In genomic region chr5:57298985-57299491, GRCh38 we compare ENCODE assay signal across 8 cellular contexts.
DNase-seq lines count a peak whose midpoint lies in the region; ATAC-seq and TF ChIP-seq lines count a peak whose summit lies in the region.

No MANE protein-coding gene starts in this region.

- peak overlapping the region; percentile 44 for H3K4me3 ChIP-seq in effector memory CD4-positive, alpha-beta T cell (ENCODE audit: insufficient read depth, low read depth, low read length, poor library complexity, severe bottlenecking)

- H3K4me3 Mint-ChIP-seq in HFFc6 (peak overlapping the region; percentile 85), mesothelial cell of epicardium (no peak overlapping the region)
- H3K4me3 Mint-ChIP-seq in activated CD4-positive, alpha-beta T cell treated with anti-CD3 and anti-CD28 coated beads, Interleukin-2, amount 10 ng/mL, durations not matched to agents 7 days and 5 days = peak overlapping the region; percentile 43
- H3K4me3 Mint-ChIP-seq in stimulated activated naive B cell treated with anti-CD40 and anti-IgM and Interleukin-4, amounts not matched to agents 10 μg/mL and 1 μg/mL and 100 μg/mL, for 72 hours = peak overlapping the region; percentile 75 to 80

- no peaks in the 10 kb centered on the region for H3K9me3 ChIP-seq in effector memory CD4-positive, alpha-beta T cell (ENCODE audit: control insufficient read depth, low read length)

- H3K9me3 Mint-ChIP-seq in HFFc6 (no peaks in the 10 kb centered on the region), mesothelial cell of epicardium (peaks cover 3% of the 10 kb centered on the region)
- no peaks in the 10 kb centered on the region for H3K9me3 Mint-ChIP-seq in activated CD4-positive, alpha-beta T cell treated with anti-CD3 and anti-CD28 coated beads, Interleukin-2, amount 10 ng/mL, durations not matched to agents 7 days and 5 days
- no peaks in the 10 kb centered on the region for H3K9me3 Mint-ChIP-seq in stimulated activated naive B cell treated with anti-CD40 and anti-IgM and Interleukin-4, amounts not matched to agents 10 μg/mL and 1 μg/mL and 100 μg/mL, for 72 hours

- peaks cover 4% of the 10 kb centered on the region for H3K27me3 Mint-ChIP-seq in HFFc6 (ENCODE audit: insufficient read depth)
- peaks cover 5% of the 10 kb centered on the region for H3K27me3 Mint-ChIP-seq in activated CD4-positive, alpha-beta T cell treated with anti-CD3 and anti-CD28 coated beads, Interleukin-2, amount 10 ng/mL, durations not matched to agents 7 days and 5 days
- H3K27me3 Mint-ChIP-seq in mesothelial cell of epicardium (ENCODE audit: low read depth) = no peaks in the 10 kb centered on the region
- H3K27me3 Mint-ChIP-seq in stimulated activated naive B cell treated with anti-CD40 and anti-IgM and Interleukin-4, amounts not matched to agents 10 μg/mL and 1 μg/mL and 100 μg/mL, for 72 hours = no peaks in the 10 kb centered on the region

- peaks cover 6% of the 10 kb centered on the region for H3K4me1 ChIP-seq in effector memory CD4-positive, alpha-beta T cell (ENCODE audit: control insufficient read depth, insufficient read depth, low read length, poor library complexity, severe bottlenecking)

- peak overlapping the region; percentile 2 for H3K27ac ChIP-seq in effector memory CD4-positive, alpha-beta T cell (ENCODE audit: insufficient read depth, low read length, poor library complexity, severe bottlenecking)

- DNase-seq in DMS153 treated with DMSO at 0.1 percent for 48 hours (lab: John Stamatoyannopoulos, UW; ENCODE audit: unreplicated experiment) (peak; percentile 14), HFFc6 (peak; percentile 79), NCI-H2227 treated with DMSO at 0.1 percent for 48 hours (lab: John Stamatoyannopoulos, UW) (peak; percentile 41), mesothelial cell of epicardium (ENCODE audit: low spot score in 2 of 2, unreplicated experiment in 2 of 2) (peak in 1 of 2 experiments; percentile 44)
- peak; percentile 66 for DNase-seq in activated CD4-positive, alpha-beta T cell treated with anti-CD3 and anti-CD28 coated beads, Interleukin-2, amount 10 ng/mL, durations not matched to agents 7 days and 5 days
- peak in 2 of 3 donors; percentile 12 to 18 for DNase-seq in effector memory CD4-positive, alpha-beta T cell
- peak; percentile 17 for DNase-seq in stimulated activated naive B cell treated with anti-CD40 and anti-IgM and Interleukin-4, amounts not matched to agents 10 μg/mL and 1 μg/mL and 100 μg/mL, for 72 hours

- H3K27me3 ChIP-seq in effector memory CD4-positive, alpha-beta T cell (replicated peaks; ENCODE audit: control insufficient read depth, insufficient read depth, low read length, poor library complexity, severe bottlenecking) = no peaks in the 10 kb centered on the region

- H3K4me1 Mint-ChIP-seq in HFFc6 (ENCODE audit: low read depth) (peaks cover 31% of the 10 kb centered on the region), mesothelial cell of epicardium (peaks cover 20% of the 10 kb centered on the region)
- H3K4me1 Mint-ChIP-seq in activated CD4-positive, alpha-beta T cell treated with anti-CD3 and anti-CD28 coated beads, Interleukin-2, amount 10 ng/mL, durations not matched to agents 7 days and 5 days = peaks cover 25% of the 10 kb centered on the region
- peaks cover 8 to 13% of the 10 kb centered on the region in 2 donors for H3K4me1 Mint-ChIP-seq in stimulated activated naive B cell treated with anti-CD40 and anti-IgM and Interleukin-4, amounts not matched to agents 10 μg/mL and 1 μg/mL and 100 μg/mL, for 72 hours

- CTCF ChIA-PET in activated CD4-positive, alpha-beta T cell treated with anti-CD3 and anti-CD28 coated beads, Interleukin-2, amount 10 ng/mL, durations not matched to agents 7 days and 5 days (lab: Charles Lee) = interaction anchor here (0.6 to 1.5 kb wide), 6 partner anchors 18 to 1164 kb away, joined by 3 to 5 read pairs (median 4); no protein-coding TSS in a partner anchor

- POLR2A ChIA-PET in activated CD4-positive, alpha-beta T cell treated with anti-CD3 and anti-CD28 coated beads, Interleukin-2, amount 10 ng/mL, durations not matched to agents 7 days and 5 days (lab: Charles Lee) = no interaction called here

- H3K36me3 ChIP-seq in effector memory CD4-positive, alpha-beta T cell (ENCODE audit: control insufficient read depth, insufficient read depth, low read length) = no peaks in the 10 kb centered on the region

- H3K36me3 Mint-ChIP-seq in HFFc6 (ENCODE audit: low read depth) (no peaks in the 10 kb centered on the region), mesothelial cell of epicardium (no peaks in the 10 kb centered on the region)
- H3K36me3 Mint-ChIP-seq in activated CD4-positive, alpha-beta T cell treated with anti-CD3 and anti-CD28 coated beads, Interleukin-2, amount 10 ng/mL, durations not matched to agents 7 days and 5 days (ENCODE audit: low read depth) = no peaks in the 10 kb centered on the region
- no peaks in the 10 kb centered on the region for H3K36me3 Mint-ChIP-seq in stimulated activated naive B cell treated with anti-CD40 and anti-IgM and Interleukin-4, amounts not matched to agents 10 μg/mL and 1 μg/mL and 100 μg/mL, for 72 hours

- peak; percentile 88 for TF ChIP-seq CTCF in HFFc6 (IDR thresholded peaks at IDR 0.05)
- peak; percentile 83 for TF ChIP-seq CTCF in mesothelial cell of epicardium (IDR thresholded peaks at IDR 0.05; ENCODE audit: unreplicated experiment)

- H3K27ac Mint-ChIP-seq in HFFc6 = peak overlapping the region; percentile 35; the same call in 1 of the 2 replicates
- peak overlapping the region; percentile 60 for H3K27ac Mint-ChIP-seq in activated CD4-positive, alpha-beta T cell treated with anti-CD3 and anti-CD28 coated beads, Interleukin-2, amount 10 ng/mL, durations not matched to agents 7 days and 5 days
- H3K27ac Mint-ChIP-seq in mesothelial cell of epicardium = peak overlapping the region; percentile 88
- H3K27ac Mint-ChIP-seq in stimulated activated naive B cell treated with anti-CD40 and anti-IgM and Interleukin-4, amounts not matched to agents 10 μg/mL and 1 μg/mL and 100 μg/mL, for 72 hours = peak overlapping the region; percentile 60

- peak; percentile 64 to 65 for ATAC-seq in stimulated activated naive B cell treated with anti-CD40 and anti-IgM and Interleukin-4, amounts not matched to agents 10 μg/mL and 1 μg/mL and 100 μg/mL, for 72 hours (replicated peaks)
- ATAC-seq in GM19351 (IDR thresholded peaks at IDR 0.05; ENCODE audit: unreplicated experiment) = no peak

Comparison
In these comparisons a context has a peak if more than half of its experiments do, and no peak if none do; other contexts are left out.
1. H3K27ac Mint-ChIP-seq: peak in every context shown above with its lines; median percentile 88 in mesothelial cell of epicardium; 60 in activated CD4-positive, alpha-beta T cell treated with anti-CD3 and anti-CD28 coated beads, Interleukin-2, amount 10 ng/mL, durations not matched to agents 7 days and 5 days; 60 in stimulated activated naive B cell treated with anti-CD40 and anti-IgM and Interleukin-4, amounts not matched to agents 10 μg/mL and 1 μg/mL and 100 μg/mL, for 72 hours; 35 in HFFc6.